20 cellular contexts compared by ENCODE assay signal in the genomic region with DNA sequence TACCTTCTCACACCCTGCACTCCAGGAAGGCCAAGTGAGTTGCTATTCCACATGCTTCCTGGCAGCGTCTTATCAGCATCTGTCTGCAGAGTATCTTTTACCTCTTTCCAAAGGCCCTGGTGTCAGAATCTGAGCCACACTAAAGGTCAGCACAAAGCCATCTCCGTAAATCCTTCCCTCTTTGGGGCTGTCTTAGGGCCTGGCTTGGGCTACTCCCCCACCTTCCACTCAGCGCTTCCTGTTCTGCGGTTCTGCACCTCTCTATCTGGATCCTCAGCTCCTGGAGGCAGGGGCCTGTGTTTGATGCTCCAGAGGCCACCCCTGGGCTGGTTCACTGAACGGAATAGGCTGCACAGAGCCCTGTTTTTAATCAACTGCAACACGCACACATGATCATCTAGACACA.
A peak's percentile ranks its signal among the peaks of the same experiment; 100 is the strongest.
DNase-seq lines count a peak whose midpoint lies in the region; ATAC-seq, FAIRE-seq and TF ChIP-seq lines count a peak whose summit lies in the region.
"Had no signal": no experiment of that assay in that cellular context is flagged by ENCODE, and none has a peak within 500 bp of the region (broad histone marks: within the 10 kb centered on the region; RNA-seq: fewer than 3 reads in every experiment).

No MANE protein-coding gene starts in this region.

- peak overlapping the region; percentile 78 to 97 (median 92) for H3K27ac Mint-ChIP-seq in CD4-positive, alpha-beta memory T cell
- H3K27ac Mint-ChIP-seq in natural killer cell treated with Interleukin-12 subunit alpha and Interleukin-12 subunit beta and Interleukin-15 and Interleukin-18, amount 100 ng/mL, for 72 hours, result peak overlapping the region; percentile 37 to 81
- H3K27ac Mint-ChIP-seq in naive thymus-derived CD8-positive, alpha-beta T cell, result no peak overlapping the region
- H3K27ac Mint-ChIP-seq: activated naive CD4-positive, alpha-beta T cell treated with anti-CD3 and anti-CD28 coated beads, Interleukin-2, amount 50 U/mL, for 24 hours had no signal

- intact Hi-C loops in CD4-positive, alpha-beta memory T cell (cut with micrococcal nuclease), result no loop called here
- intact Hi-C loops in gastrocnemius medialis (cut with DNase I; ENCODE audit: low total_unique reads), result no loop called here

- in situ Hi-C loops in KBM-7 (cut with MboI; ENCODE audit: low pct_unique_long_range_greater_than_20kb, low sequenced_read_pairs), result no loop called here
- in situ Hi-C loops in gastrocnemius medialis (cut with MboI; ENCODE audit: low sequenced_read_pairs in 4 of 4), result no loop called here

- H3K36me3 Mint-ChIP-seq in CD4-positive, alpha-beta memory T cell, result peaks cover 13 to 31% of the 10 kb centered on the region in 2 donors
- H3K36me3 Mint-ChIP-seq in natural killer cell treated with Interleukin-12 subunit alpha and Interleukin-12 subunit beta and Interleukin-15 and Interleukin-18, amount 100 ng/mL, for 72 hours, result peaks cover 23% of the 10 kb centered on the region
- peaks cover 0 to 22% (median 0%) of the 10 kb centered on the region in 3 donors for H3K36me3 Mint-ChIP-seq in naive thymus-derived CD8-positive, alpha-beta T cell
- H3K36me3 Mint-ChIP-seq: activated naive CD4-positive, alpha-beta T cell treated with anti-CD3 and anti-CD28 coated beads, Interleukin-2, amount 50 U/mL, for 24 hours had no signal

- no peaks in the 10 kb centered on the region for H3K36me3 ChIP-seq in CD4-positive, alpha-beta memory T cell (ENCODE audit: insufficient read depth, low read length)
- H3K36me3 ChIP-seq in bronchial epithelial cell (ENCODE audit: control insufficient read depth, insufficient read depth, low read length), result no peaks in the 10 kb centered on the region
- H3K36me3 ChIP-seq in gastrocnemius medialis, result no peaks in the 10 kb centered on the region
- H3K36me3 ChIP-seq: ovary had no signal

- no peak overlapping the region for H3K27ac ChIP-seq in CD4-positive, alpha-beta memory T cell (ENCODE audit: low read depth, low read length)
- H3K27ac ChIP-seq in gastrocnemius medialis, result no peak overlapping the region
- H3K27ac ChIP-seq: foreskin keratinocyte, KMS-11, ovary had no signal

- H3K9me3 ChIP-seq in CD4-positive, alpha-beta memory T cell (ENCODE audit: control insufficient read depth in 1 of 2, low read length in 2 of 2), result peaks cover 0 to 5% of the 10 kb centered on the region in 2 donors
- peaks cover 0 to 3% (median 3%) of the 10 kb centered on the region in 3 donors for H3K9me3 ChIP-seq in gastrocnemius medialis
- H3K9me3 ChIP-seq: ovary had no signal

- H3K4me1 ChIP-seq in CD4-positive, alpha-beta memory T cell (ENCODE audit: insufficient read depth, low read length), result peaks cover 20% of the 10 kb centered on the region
- H3K4me1 ChIP-seq in gastrocnemius medialis, result no peaks in the 10 kb centered on the region
- H3K4me1 ChIP-seq: foreskin keratinocyte had no signal

- DNase-seq in CD4-positive, alpha-beta memory T cell, result peak in 2 of 5 donors; percentile 26 to 31
- DNase-seq in KBM-7 (peak; percentile 9), bronchial epithelial cell (ENCODE audit: low read depth) (no peak), gastrocnemius medialis (no peak), RCC 7860 (ENCODE audit: low spot score) (no peak)
- DNase-seq in natural killer cell treated with Interleukin-12 subunit alpha and Interleukin-12 subunit beta and Interleukin-15 and Interleukin-18, amount 100 ng/mL, for 72 hours (ENCODE audit: low spot score), result no peak
- DNase-seq in naive thymus-derived CD8-positive, alpha-beta T cell, result no peak
- DNase-seq: activated CD8-positive, alpha-beta memory T cell treated with anti-CD3 and anti-CD28 coated beads, Interleukin-2, amount 50 U/mL, for 4 hours; DMS79; foreskin keratinocyte; NCI-H1105; ovary; SIG-M5; small intestine; stimulated activated naive CD4-positive, alpha-beta T cell; trophoblast cell had no signal

- ATAC-seq in natural killer cell treated with Interleukin-12 subunit alpha and Interleukin-12 subunit beta and Interleukin-15 and Interleukin-18, amount 100 ng/mL, for 72 hours, result peak in 1 of 2 donors; percentile 45
- ATAC-seq in gastrocnemius medialis (no peak), GM21528 (IDR thresholded peaks at IDR 0.05; ENCODE audit: low FRiP score, unreplicated experiment) (no peak)
- no peak for ATAC-seq in naive thymus-derived CD8-positive, alpha-beta T cell
- ATAC-seq: foreskin keratinocyte, HCT116 had no signal

- CTCF ChIA-PET in CD4-positive, alpha-beta memory T cell (lab: Charles Lee; ENCODE audit: partially characterized antibody), result interaction anchor here (0.6 to 5.5 kb wide), 2 partner anchors 9 to 19 kb away, joined by 3 to 31 read pairs; no protein-coding TSS in a partner anchor

- H3K4me3 Mint-ChIP-seq in CD4-positive, alpha-beta memory T cell, result peak overlapping the region in 6 of 8 donors; percentile 36 to 76 (median 66)
- no peak overlapping the region for H3K4me3 Mint-ChIP-seq in natural killer cell treated with Interleukin-12 subunit alpha and Interleukin-12 subunit beta and Interleukin-15 and Interleukin-18, amount 100 ng/mL, for 72 hours
- H3K4me3 Mint-ChIP-seq in naive thymus-derived CD8-positive, alpha-beta T cell, result no peak overlapping the region
- H3K4me3 Mint-ChIP-seq: activated naive CD4-positive, alpha-beta T cell treated with anti-CD3 and anti-CD28 coated beads, Interleukin-2, amount 50 U/mL, for 24 hours had no signal

- H3K27me3 Mint-ChIP-seq in CD4-positive, alpha-beta memory T cell, result no peaks in the 10 kb centered on the region
- peaks cover 0 to 8% of the 10 kb centered on the region in 2 donors for H3K27me3 Mint-ChIP-seq in natural killer cell treated with Interleukin-12 subunit alpha and Interleukin-12 subunit beta and Interleukin-15 and Interleukin-18, amount 100 ng/mL, for 72 hours
- peaks cover 0 to 9% (median 0%) of the 10 kb centered on the region in 5 donors for H3K27me3 Mint-ChIP-seq in naive thymus-derived CD8-positive, alpha-beta T cell
- H3K27me3 Mint-ChIP-seq: activated naive CD4-positive, alpha-beta T cell treated with anti-CD3 and anti-CD28 coated beads, Interleukin-2, amount 50 U/mL, for 24 hours had no signal

- TF ChIP-seq CTCF in bronchial epithelial cell (IDR thresholded peaks at IDR 0.05; ENCODE audit: insufficient read depth, low read length, severe bottlenecking) (no peak), gastrocnemius medialis (IDR thresholded peaks at IDR 0.05 in 4 of 5, conservative IDR thresholded peaks at IDR 0.05 in 1 of 5) (no peak)

- no peak for TF ChIP-seq POLR2A in gastrocnemius medialis (IDR thresholded peaks at IDR 0.05)

- peaks cover 11 to 36% (median 22%) of the 10 kb centered on the region in 8 donors for H3K9me3 Mint-ChIP-seq in CD4-positive, alpha-beta memory T cell
- H3K9me3 Mint-ChIP-seq in natural killer cell treated with Interleukin-12 subunit alpha and Interleukin-12 subunit beta and Interleukin-15 and Interleukin-18, amount 100 ng/mL, for 72 hours, result peaks cover 15% of the 10 kb centered on the region
- peaks cover 8 to 36% (median 22%) of the 10 kb centered on the region in 9 donors for H3K9me3 Mint-ChIP-seq in naive thymus-derived CD8-positive, alpha-beta T cell

- FAIRE-seq in bronchial epithelial cell (lab: Jason Lieb, UNC) (peak; percentile 32), RCC 7860 (lab: Jason Lieb, UNC) (no peak)
- FAIRE-seq: small intestine had no signal

- H3K4me1 Mint-ChIP-seq in CD4-positive, alpha-beta memory T cell, result peaks cover 10 to 22% (median 14%) of the 10 kb centered on the region in 4 donors
- peaks cover 12 to 13% of the 10 kb centered on the region in 2 donors for H3K4me1 Mint-ChIP-seq in natural killer cell treated with Interleukin-12 subunit alpha and Interleukin-12 subunit beta and Interleukin-15 and Interleukin-18, amount 100 ng/mL, for 72 hours (ENCODE audit: low read depth in 2 of 2)
- peaks cover 0 to 11% (median 2%) of the 10 kb centered on the region in 4 donors for H3K4me1 Mint-ChIP-seq in naive thymus-derived CD8-positive, alpha-beta T cell

- POLR2A ChIA-PET in CD4-positive, alpha-beta memory T cell (lab: Charles Lee; ENCODE audit: partially characterized antibody), result interaction anchor here (0.9 to 3.8 kb wide), 4 partner anchors 9 to 20 kb away, joined by 3 to 30 read pairs (median 16); no protein-coding TSS in a partner anchor
- POLR2A ChIA-PET in naive thymus-derived CD8-positive, alpha-beta T cell (lab: Charles Lee), result no interaction called here

- H3K4me3 ChIP-seq in CD4-positive, alpha-beta memory T cell (ENCODE audit: low read length in 2 of 2), result no peak overlapping the region
- H3K4me3 ChIP-seq in bronchial epithelial cell (ENCODE audit: low read depth, low read length) (no peak overlapping the region), gastrocnemius medialis (no peak overlapping the region)
- H3K4me3 ChIP-seq: ovary had no signal

- no peaks in the 10 kb centered on the region for H3K27me3 ChIP-seq in CD4-positive, alpha-beta memory T cell (ENCODE audit: insufficient read depth, low read length)
- H3K27me3 ChIP-seq in bronchial epithelial cell (ENCODE audit: control insufficient read depth, insufficient read depth, low read length), result no peaks in the 10 kb centered on the region
- no peaks in the 10 kb centered on the region for H3K27me3 ChIP-seq in gastrocnemius medialis
- H3K27me3 ChIP-seq: foreskin keratinocyte, ovary had no signal

Comparison
In these comparisons a context has a peak if more than half of its experiments do, and no peak if none do; other contexts are left out.
1. H3K27ac Mint-ChIP-seq: peak in CD4-positive, alpha-beta memory T cell (7 of 7) and natural killer cell treated with Interleukin-12 subunit alpha and Interleukin-12 subunit beta and Interleukin-15 and Interleukin-18, amount 100 ng/mL, for 72 hours (2 of 2); none in naive thymus-derived CD8-positive, alpha-beta T cell (0 of 10).
2. H3K4me3 Mint-ChIP-seq: peak in CD4-positive, alpha-beta memory T cell (6 of 8); none in natural killer cell treated with Interleukin-12 subunit alpha and Interleukin-12 subunit beta and Interleukin-15 and Interleukin-18, amount 100 ng/mL, for 72 hours (single experiment) and naive thymus-derived CD8-positive, alpha-beta T cell (0 of 10).